18 cellular contexts compared by ENCODE assay signal in genomic region chr1:71835442-71835813, GRCh38.
A peak's percentile ranks its signal among the peaks of the same experiment; 100 is the strongest.
DNase-seq lines count a peak whose midpoint lies in the region; ATAC-seq, FAIRE-seq and TF ChIP-seq lines count a peak whose summit lies in the region.
"Had no signal": no experiment of that assay in that cellular context is flagged by ENCODE, and none has a peak within 500 bp of the region (broad histone marks: within the 10 kb centered on the region; RNA-seq: fewer than 3 reads in every experiment).

No MANE protein-coding gene starts in this region.

- H3K4me1 Mint-ChIP-seq in activated B cell treated with CpG ODN at 0.5 μM for 24 hours = peaks cover 7% of the 10 kb centered on the region
- no peaks in the 10 kb centered on the region for H3K4me1 Mint-ChIP-seq in activated CD4-positive, alpha-beta T cell treated with anti-CD3 and anti-CD28 coated beads, Interleukin-2, amount 10 ng/mL, durations not matched to agents 7 days and 5 days

- DNase-seq in activated B cell treated with CpG ODN at 0.5 μM for 24 hours = no peak
- no peak for DNase-seq in brain microvascular endothelial cell
- no peak for DNase-seq in pancreas
- DNase-seq in stimulated activated CD4-positive, alpha-beta T cell treated with anti-CD3 and anti-CD28 coated beads, Interleukin-12 subunit alpha, Interleukin-12 subunit beta, amount 100 ng/mL, for 4 hours = no peak
- no peak for DNase-seq in activated CD4-positive, alpha-beta T cell treated with anti-CD3 and anti-CD28 coated beads, Interleukin-2, amount 10 ng/mL, durations not matched to agents 7 days and 5 days
- DNase-seq: activated naive CD4-positive, alpha-beta T cell treated with anti-CD3 and anti-CD28 coated beads for 36 hours; DMS153; effector memory CD8-positive, alpha-beta T cell; MM.1S had no signal

- H3K27ac ChIP-seq in brain microvascular endothelial cell = no peak overlapping the region
- no peak overlapping the region for H3K27ac ChIP-seq in pancreas

- H3K27me3 ChIP-seq in brain microvascular endothelial cell (replicated peaks) (no peaks in the 10 kb centered on the region), pancreas (no peaks in the 10 kb centered on the region)

- H3K27ac Mint-ChIP-seq in activated B cell treated with CpG ODN at 0.5 μM for 24 hours = no peak overlapping the region
- no peak overlapping the region for H3K27ac Mint-ChIP-seq in activated CD4-positive, alpha-beta T cell treated with anti-CD3 and anti-CD28 coated beads, Interleukin-2, amount 10 ng/mL, durations not matched to agents 7 days and 5 days
- H3K27ac Mint-ChIP-seq: activated naive CD4-positive, alpha-beta T cell treated with anti-CD3 and anti-CD28 coated beads for 36 hours; B cell; effector memory CD8-positive, alpha-beta T cell; stimulated activated naive CD8-positive, alpha-beta T cell treated with anti-CD3 and anti-CD28 coated beads, Interleukin-15, Interleukin-2, amounts not matched to agents 100 ng/mL and 50 ng/mL, for 24 hours had no signal

- TF ChIP-seq CTCF in activated B cell treated with CpG ODN at 0.5 μM for 24 hours (IDR thresholded peaks at IDR 0.05) (no peak), brain microvascular endothelial cell (IDR thresholded peaks at IDR 0.05; ENCODE audit: low read depth, low read length, missing control alignments) (no peak), pancreas (IDR thresholded peaks at IDR 0.05) (no peak)

- in situ Hi-C loops in brain microvascular endothelial cell (cut with HindIII; ENCODE audit: low pct_ligation_motif_present, low sequenced_read_pairs) = no loop called here

- CTCF ChIA-PET in activated B cell treated with CpG ODN at 0.5 μM for 24 hours (lab: Charles Lee) = no interaction called here
- CTCF ChIA-PET in activated CD4-positive, alpha-beta T cell treated with anti-CD3 and anti-CD28 coated beads, Interleukin-2, amount 10 ng/mL, durations not matched to agents 7 days and 5 days (lab: Charles Lee) = no interaction called here

- POLR2A ChIA-PET in activated B cell treated with CpG ODN at 0.5 μM for 24 hours (lab: Charles Lee) = no interaction called here
- POLR2A ChIA-PET in activated CD4-positive, alpha-beta T cell treated with anti-CD3 and anti-CD28 coated beads, Interleukin-2, amount 10 ng/mL, durations not matched to agents 7 days and 5 days (lab: Charles Lee) = no interaction called here

- H3K4me1 ChIP-seq in pancreas = peaks cover 0 to 9% (median 0%) of the 10 kb centered on the region in 3 donors

- no peaks in the 10 kb centered on the region for H3K9me3 ChIP-seq in pancreas

- ATAC-seq in GM18909 (IDR thresholded peaks at IDR 0.05; ENCODE audit: poor library complexity, unreplicated experiment) = peak; percentile 97
- peak; percentile 80 for ATAC-seq in GM21737 (IDR thresholded peaks at IDR 0.05; ENCODE audit: unreplicated experiment)
- ATAC-seq in HG03108 (IDR thresholded peaks at IDR 0.05; ENCODE audit: unreplicated experiment) = peak; percentile 81
- ATAC-seq in activated B cell treated with CpG ODN at 0.5 μM for 24 hours (ENCODE audit: low read depth) = peak; percentile 42
- ATAC-seq in pancreas = no peak
- ATAC-seq: effector memory CD8-positive, alpha-beta T cell; sciatic nerve had no signal

- no peaks in the 10 kb centered on the region for H3K36me3 Mint-ChIP-seq in activated B cell treated with CpG ODN at 0.5 μM for 24 hours (ENCODE audit: low read depth)
- H3K36me3 Mint-ChIP-seq in activated CD4-positive, alpha-beta T cell treated with anti-CD3 and anti-CD28 coated beads, Interleukin-2, amount 10 ng/mL, durations not matched to agents 7 days and 5 days (ENCODE audit: low read depth) = no peaks in the 10 kb centered on the region

- H3K27me3 Mint-ChIP-seq in activated B cell treated with CpG ODN at 0.5 μM for 24 hours = no peaks in the 10 kb centered on the region
- no peaks in the 10 kb centered on the region for H3K27me3 Mint-ChIP-seq in activated CD4-positive, alpha-beta T cell treated with anti-CD3 and anti-CD28 coated beads, Interleukin-2, amount 10 ng/mL, durations not matched to agents 7 days and 5 days
- H3K27me3 Mint-ChIP-seq: B cell; effector memory CD8-positive, alpha-beta T cell; stimulated activated naive CD8-positive, alpha-beta T cell treated with anti-CD3 and anti-CD28 coated beads, Interleukin-15, Interleukin-2, amounts not matched to agents 100 ng/mL and 50 ng/mL, for 24 hours had no signal

- H3K4me3 ChIP-seq in brain microvascular endothelial cell (ENCODE audit: low read depth, low read length) = no peak overlapping the region
- no peak overlapping the region for H3K4me3 ChIP-seq in pancreas

- H3K4me3 Mint-ChIP-seq in activated B cell treated with CpG ODN at 0.5 μM for 24 hours = no peak overlapping the region
- no peak overlapping the region for H3K4me3 Mint-ChIP-seq in activated CD4-positive, alpha-beta T cell treated with anti-CD3 and anti-CD28 coated beads, Interleukin-2, amount 10 ng/mL, durations not matched to agents 7 days and 5 days
- H3K4me3 Mint-ChIP-seq: activated naive CD4-positive, alpha-beta T cell treated with anti-CD3 and anti-CD28 coated beads for 36 hours; B cell; effector memory CD8-positive, alpha-beta T cell; neural crest cell; stimulated activated naive CD8-positive, alpha-beta T cell treated with anti-CD3 and anti-CD28 coated beads, Interleukin-15, Interleukin-2, amounts not matched to agents 100 ng/mL and 50 ng/mL, for 24 hours had no signal

- no peak for FAIRE-seq in pancreas (lab: Jason Lieb, UNC)
- FAIRE-seq: H1, HTR-8/SVneo had no signal

- H3K36me3 ChIP-seq in brain microvascular endothelial cell (replicated peaks) (no peaks in the 10 kb centered on the region), pancreas (no peaks in the 10 kb centered on the region)

- intact Hi-C loops in activated B cell treated with CpG ODN at 0.5 μM for 24 hours (cut with micrococcal nuclease) (no loop called here), pancreas (cut with DNase I) (no loop called here)

- H3K9me3 Mint-ChIP-seq in activated B cell treated with CpG ODN at 0.5 μM for 24 hours = no peaks in the 10 kb centered on the region
- H3K9me3 Mint-ChIP-seq in activated CD4-positive, alpha-beta T cell treated with anti-CD3 and anti-CD28 coated beads, Interleukin-2, amount 10 ng/mL, durations not matched to agents 7 days and 5 days = no peaks in the 10 kb centered on the region
- H3K9me3 Mint-ChIP-seq: neural crest cell; stimulated activated naive CD8-positive, alpha-beta T cell treated with anti-CD3 and anti-CD28 coated beads, Interleukin-15, Interleukin-2, amounts not matched to agents 100 ng/mL and 50 ng/mL, for 24 hours had no signal

Comparison
In these comparisons a context has a peak if more than half of its experiments do, and no peak if none do; other contexts are left out.
1. ATAC-seq: peak in GM18909 (single experiment), GM21737 (single experiment), HG03108 (single experiment) and activated B cell treated with CpG ODN at 0.5 μM for 24 hours (single experiment); none in pancreas (0 of 4).